ENCODE assay signal across 29 cellular contexts in genomic region chr13:111876506-111876905, GRCh38.
"Had no signal": no experiment of that assay in that cellular context is flagged by ENCODE, and none has a peak within 500 bp of the region (broad histone marks: within the 10 kb centered on the region; RNA-seq: fewer than 3 reads in every experiment).

No MANE protein-coding gene starts in this region.

- H3K4me3 ChIP-seq: dorsolateral prefrontal cortex, esophagus squamous epithelium, heart right ventricle, lower lobe of right lung, prostate gland, right atrium auricular region, smooth muscle cell, stomach, thyroid gland had no signal

- H3K9me3 ChIP-seq: esophagus squamous epithelium, lower lobe of right lung, neutrophil, prostate gland, right atrium auricular region, thyroid gland had no signal

- H3K4me1 Mint-ChIP-seq: immature natural killer cell; memory B cell; natural killer cell; stimulated activated effector memory CD8-positive, alpha-beta T cell treated with anti-CD3 and anti-CD28 coated beads, Interleukin-12 subunit alpha, Interleukin-12 subunit beta, amount 100 ng/mL, for 72 hours had no signal

- H3K4me2 ChIP-seq: smooth muscle cell had no signal

- ATAC-seq: heart right ventricle; left ventricle myocardium superior; lower lobe of right lung; natural killer cell; sciatic nerve; stimulated activated effector memory CD8-positive, alpha-beta T cell treated with anti-CD3 and anti-CD28 coated beads, Interleukin-12 subunit alpha, Interleukin-12 subunit beta, amount 100 ng/mL, for 72 hours had no signal

- DNase-seq: cerebellar nuclear complex; dorsolateral prefrontal cortex; effector CD8-positive, alpha-beta T cell; esophagus squamous epithelium; foreskin melanocyte; glutamatergic neuron; heart right ventricle; hippocampal formation; immature natural killer cell; left ventricle myocardium superior; lower lobe of right lung; natural killer cell; stimulated activated CD4-positive, alpha-beta T cell treated with anti-CD3 and anti-CD28 coated beads, Interleukin-12 subunit alpha, Interleukin-12 subunit beta, amount 100 ng/mL, for 4 hours; stimulated activated CD4-positive, alpha-beta T cell treated with anti-CD3 and anti-CD28 coated beads, Interleukin-1b, Interleukin-23, amount 100 ng/mL, for 48 hours; stimulated activated CD4-positive, alpha-beta T cell treated with anti-CD3 and anti-CD28 coated beads, Interleukin-4, amount 100 ng/mL, for 1 hour; stimulated activated naive CD4-positive, alpha-beta T cell treated with Interleukin-2 at 50 U/mL for 16 hours; stomach; thyroid gland; trophoblast cell had no signal

- H3K36me3 ChIP-seq: esophagus squamous epithelium, heart right ventricle, lower lobe of right lung, neutrophil, prostate gland, right atrium auricular region, stomach, thyroid gland had no signal

- H3K4me3 Mint-ChIP-seq: immature natural killer cell; memory B cell; natural killer cell; stimulated activated effector memory CD8-positive, alpha-beta T cell treated with anti-CD3 and anti-CD28 coated beads, Interleukin-12 subunit alpha, Interleukin-12 subunit beta, amount 100 ng/mL, for 72 hours had no signal

- H3K9me3 Mint-ChIP-seq: immature natural killer cell; memory B cell; natural killer cell; stimulated activated effector memory CD8-positive, alpha-beta T cell treated with anti-CD3 and anti-CD28 coated beads, Interleukin-12 subunit alpha, Interleukin-12 subunit beta, amount 100 ng/mL, for 72 hours had no signal

- H3K4me1 ChIP-seq: esophagus squamous epithelium, heart right ventricle, lower lobe of right lung, prostate gland, right atrium auricular region, stomach, thyroid gland had no signal

- H3K27ac Mint-ChIP-seq: immature natural killer cell; memory B cell; natural killer cell; stimulated activated effector memory CD8-positive, alpha-beta T cell treated with anti-CD3 and anti-CD28 coated beads, Interleukin-12 subunit alpha, Interleukin-12 subunit beta, amount 100 ng/mL, for 72 hours had no signal

- H3K36me3 Mint-ChIP-seq: immature natural killer cell; memory B cell; natural killer cell; stimulated activated effector memory CD8-positive, alpha-beta T cell treated with anti-CD3 and anti-CD28 coated beads, Interleukin-12 subunit alpha, Interleukin-12 subunit beta, amount 100 ng/mL, for 72 hours had no signal

- FAIRE-seq: colon, endothelial cell of umbilical vein, keratinocyte had no signal

- H3K27ac ChIP-seq: dorsolateral prefrontal cortex, esophagus squamous epithelium, heart right ventricle, lower lobe of right lung, neutrophil, prostate gland, right atrium auricular region, stomach, thyroid gland had no signal

- H3K27me3 ChIP-seq: neutrophil, right atrium auricular region, thyroid gland had no signal
